2 cellular contexts compared by ENCODE assay signal in genomic region chr16:13110124-13110796, GRCh38.
TF ChIP-seq lines count a peak whose summit lies in the region.

No MANE protein-coding gene starts in this region.

TF ChIP-seq in Ishikawa, 13 proteins besides CTCF, POLR2A, EP300 and RAD21 (continued from another document):
- TF ChIP-seq CEBPB (IDR thresholded peaks at IDR 0.05) = peak; percentile 58
- no peak for TF ChIP-seq YY1 (IDR thresholded peaks at IDR 0.05; ENCODE audit: low read depth)
- TF ChIP-seq REST (IDR thresholded peaks at IDR 0.05; ENCODE audit: low read depth) = no peak
TF ChIP-seq in Ishikawa: peak in this region for 5.

TF ChIP-seq in HepG2, 621 proteins besides CTCF, POLR2A, EP300 and RAD21 (continued from another document and continues in another):
- TF ChIP-seq GPBP1L1 (CRISPR knock-in tag; IDR thresholded peaks at IDR 0.05) (no peak), TFDP2 (CRISPR knock-in tag; IDR thresholded peaks at IDR 0.05) (0 out of 2 replicates have a peak, but pooled peaks have one; percentile 34), SOX5 (CRISPR knock-in tag; IDR thresholded peaks at IDR 0.05; ENCODE audit: borderline replicate concordance) (peak; percentile 48; the same call in 1 of the 2 replicates), ZNF446 (CRISPR knock-in tag; IDR thresholded peaks at IDR 0.05) (no peak), ZNF546 (CRISPR knock-in tag; conservative IDR thresholded peaks at IDR 0.05) (no peak), ESRRA (CRISPR knock-in tag; IDR thresholded peaks at IDR 0.05; ENCODE audit: low read depth) (0 out of 2 replicates have a peak, but pooled peaks have one; percentile 48), ZEB1 (IDR thresholded peaks at IDR 0.05; ENCODE audit: insufficient replicate concordance, low read depth) (peak; percentile 48), MXI1 (IDR thresholded peaks at IDR 0.05; ENCODE audit: borderline replicate concordance, low read depth, low read length) (peak; percentile 47; the same call in 2 of the 3 replicates), ZNF350 (CRISPR knock-in tag; IDR thresholded peaks at IDR 0.05; ENCODE audit: borderline replicate concordance, low read depth) (no peak), SALL1 (CRISPR knock-in tag; IDR thresholded peaks at IDR 0.05) (peak; percentile 69), HDAC2 (CRISPR knock-in tag; IDR thresholded peaks at IDR 0.05) (peak; percentile 94), NAIF1 (CRISPR knock-in tag; IDR thresholded peaks at IDR 0.05; ENCODE audit: borderline replicate concordance) (no peak), ZBTB25 (CRISPR knock-in tag; IDR thresholded peaks at IDR 0.05) (no peak), ATAD3A (CRISPR knock-in tag; IDR thresholded peaks at IDR 0.05) (no peak), ARID3A (IDR thresholded peaks at IDR 0.05; ENCODE audit: low read depth, low read length) (peak; percentile 73; the same call in 1 of the 2 replicates), NFYC (CRISPR knock-in tag; IDR thresholded peaks at IDR 0.05) (peak; percentile 83), CEBPB (IDR thresholded peaks at IDR 0.05; ENCODE audit: borderline replicate concordance, low read depth, low read length) (peak; percentile 99), SIN3A (IDR thresholded peaks at IDR 0.05; ENCODE audit: borderline replicate concordance, low read depth, low read length) (no peak), KDM1A (CRISPR knock-in tag; IDR thresholded peaks at IDR 0.05) (peak; percentile 73; the same call in 1 of the 2 replicates), ZNF331 (CRISPR knock-in tag; IDR thresholded peaks at IDR 0.05) (peak; percentile 86), ZNF205 (CRISPR knock-in tag; IDR thresholded peaks at IDR 0.05) (no peak), SKIL (CRISPR knock-in tag; IDR thresholded peaks at IDR 0.05; ENCODE audit: borderline replicate concordance) (no peak), ZNF431 (CRISPR knock-in tag; IDR thresholded peaks at IDR 0.05; ENCODE audit: borderline replicate concordance, low read depth) (no peak), ETV5 (CRISPR knock-in tag; IDR thresholded peaks at IDR 0.05; ENCODE audit: borderline replicate concordance) (peak; percentile 27), ZNF362 (CRISPR knock-in tag; IDR thresholded peaks at IDR 0.05; ENCODE audit: borderline replicate concordance) (peak; percentile 85; the same call in 1 of the 2 replicates), FOXJ3 (CRISPR knock-in tag; IDR thresholded peaks at IDR 0.05; ENCODE audit: borderline replicate concordance) (peak; percentile 70; the same call in 1 of the 2 replicates), ATF3 (CRISPR knock-in tag; IDR thresholded peaks at IDR 0.05) (peak; percentile 98), TEF (CRISPR knock-in tag; IDR thresholded peaks at IDR 0.05) (no peak), JUN (CRISPR knock-in tag; IDR thresholded peaks at IDR 0.05) (peak; percentile 92), IKZF5 (CRISPR knock-in tag; IDR thresholded peaks at IDR 0.05) (peak; percentile 49; the same call in 1 of the 2 replicates), ELF3 (CRISPR knock-in tag; IDR thresholded peaks at IDR 0.05) (peak; percentile 45; the same call in 1 of the 2 replicates), SIX4 (CRISPR knock-in tag; IDR thresholded peaks at IDR 0.05) (0 out of 2 replicates have a peak, but pooled peaks have one; percentile 28), KLF12 (CRISPR knock-in tag; IDR thresholded peaks at IDR 0.05; ENCODE audit: borderline replicate concordance) (no peak), PATZ1 (CRISPR knock-in tag; IDR thresholded peaks at IDR 0.05) (peak; percentile 37; the same call in 1 of the 2 replicates), JUND (CRISPR knock-in tag; IDR thresholded peaks at IDR 0.05) (peak; percentile 95), ZNF354B (CRISPR knock-in tag; IDR thresholded peaks at IDR 0.05) (no peak), TAF15 (IDR thresholded peaks at IDR 0.05; ENCODE audit: low read depth, low read length, poor library complexity, severe bottlenecking) (no peak), SOX6 (IDR thresholded peaks at IDR 0.05) (no peak), SOX6 (CRISPR knock-in tag; IDR thresholded peaks at IDR 0.05) (peak; percentile 80; the same call in 1 of the 2 replicates), FOXK2 (IDR thresholded peaks at IDR 0.05) (peak; percentile 71), NCOA2 (CRISPR knock-in tag; IDR thresholded peaks at IDR 0.05) (peak; percentile 86; the same call in 1 of the 2 replicates), ZNF317 (CRISPR knock-in tag; IDR thresholded peaks at IDR 0.05) (peak; percentile 47; the same call in 1 of the 2 replicates), BCL6 (CRISPR knock-in tag; IDR thresholded peaks at IDR 0.05) (peak; percentile 33; the same call in 1 of the 2 replicates), ZNF710 (CRISPR knock-in tag; IDR thresholded peaks at IDR 0.05; ENCODE audit: borderline replicate concordance) (peak; percentile 76; the same call in 1 of the 2 replicates), RARA (CRISPR knock-in tag; IDR thresholded peaks at IDR 0.05) (peak; percentile 34; the same call in 1 of the 2 replicates), ZMYM3 (CRISPR knock-in tag; IDR thresholded peaks at IDR 0.05) (peak; percentile 28; the same call in 1 of the 2 replicates), DMAP1 (CRISPR knock-in tag; IDR thresholded peaks at IDR 0.05) (peak; percentile 86), ZNF296 (CRISPR knock-in tag; conservative IDR thresholded peaks at IDR 0.05) (no peak)
